In the genomic region with DNA sequence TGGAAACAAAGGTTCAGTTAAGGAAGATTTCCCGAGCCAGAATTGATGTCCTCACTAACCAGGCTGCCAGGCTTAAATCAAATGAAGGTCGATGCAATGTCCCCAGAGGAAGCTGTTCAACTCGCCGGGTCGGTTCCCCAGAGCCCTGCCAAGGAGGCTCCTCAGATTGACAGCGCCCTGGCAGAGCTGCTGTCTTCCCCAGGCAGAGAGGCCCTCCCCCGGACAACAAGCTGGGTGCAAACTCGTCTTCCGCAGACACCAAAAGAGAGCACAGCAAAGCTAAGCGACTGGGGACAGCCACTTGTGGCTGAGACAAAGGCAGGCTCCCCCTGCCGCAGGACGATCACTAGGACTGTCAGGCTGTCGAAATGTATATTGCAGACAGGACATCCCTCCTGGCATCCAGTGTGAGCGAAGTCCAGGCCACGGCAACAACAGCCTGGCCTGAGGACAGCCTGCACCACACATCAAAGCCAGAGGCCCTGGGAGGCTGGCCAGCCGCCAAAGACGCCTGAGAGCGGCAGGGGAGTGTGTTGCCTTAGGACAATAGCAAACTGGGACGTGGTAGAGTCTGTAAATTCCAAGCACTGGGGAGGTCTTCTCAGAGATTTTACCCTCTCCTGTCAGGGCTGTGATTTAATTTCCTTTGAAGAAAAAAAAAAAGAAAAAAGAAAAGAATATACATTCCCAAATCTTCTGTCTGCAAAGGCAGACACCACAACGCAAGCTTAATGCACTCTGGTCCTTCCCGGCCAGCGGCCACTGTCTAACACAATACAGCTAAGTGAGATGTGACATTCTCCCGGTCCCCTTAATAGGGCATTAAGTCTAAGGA, we compare ENCODE assay signal across 8 cellular contexts.
DNase-seq lines count a peak whose midpoint lies in the region; ATAC-seq and TF ChIP-seq lines count a peak whose summit lies in the region.

No MANE protein-coding gene starts in this region.

- peak; percentile 50 for ATAC-seq in CD4-positive, alpha-beta T cell (ENCODE audit: poor library complexity)
- ATAC-seq in GM19324 (IDR thresholded peaks at IDR 0.05; ENCODE audit: low FRiP score, unreplicated experiment) (no peak), GM19452 (IDR thresholded peaks at IDR 0.05; ENCODE audit: unreplicated experiment) (no peak)

- H3F3A ChIP-seq in SU-DHL-6 (ENCODE audit: insufficient read depth) = 0 out of 2 replicates have a peak, but pooled peaks cover 9% of the 10 kb centered on the region

- no peaks in the 10 kb centered on the region for H3K79me2 ChIP-seq in SU-DHL-6 (ENCODE audit: insufficient read depth, low read length)

- H3K9ac ChIP-seq in HUES64 (ENCODE audit: low read depth, low read length) = peak overlapping the region; percentile 3; the same call in 1 of the 2 replicates
- H3K9ac ChIP-seq in SU-DHL-6 (ENCODE audit: low read length) = peak overlapping the region; percentile 36

- DNase-seq in CD4-positive, alpha-beta T cell = peak; percentile 48 to 69 (median 60)
- DNase-seq in breast epithelium (ENCODE audit: low spot score in 2 of 2) = peak; percentile 63 to 79
- DNase-seq in iPS-NIHi11 (ENCODE audit: low spot score) = peak; percentile 67
- DNase-seq in retinal pigment epithelial cell (ENCODE audit: low read depth) = peak; percentile 78

- 18% methylated on average over 23 of the region's 23 CpGs for WGBS in HUES64

- POLR2A ChIA-PET in CD4-positive, alpha-beta T cell (lab: Charles Lee) = interaction anchor here (0.8 to 11.3 kb wide), 17 partner anchors 9 to 100 kb away, joined by 3 to 323 read pairs (median 5); partner anchors contain the start of gene HIVEP2

- peak overlapping the region; percentile 79 for H3K4me2 ChIP-seq in SU-DHL-6 (ENCODE audit: low read depth, low read length, poor library complexity, severe bottlenecking)

- H3K9me3 ChIP-seq in CD4-positive, alpha-beta T cell (ENCODE audit: control insufficient read depth, low read length) = no peaks in the 10 kb centered on the region
- no peaks in the 10 kb centered on the region for H3K9me3 ChIP-seq in HUES64 (ENCODE audit: insufficient read depth, low read depth, low read length)
- H3K9me3 ChIP-seq in SU-DHL-6 (ENCODE audit: insufficient read depth, low read length) = no peaks in the 10 kb centered on the region
- H3K9me3 ChIP-seq in breast epithelium = no peaks in the 10 kb centered on the region

- H3K27ac ChIP-seq in CD4-positive, alpha-beta T cell (ENCODE audit: low read depth, low read length) = peak overlapping the region; percentile 93
- H3K27ac ChIP-seq in HUES64 (ENCODE audit: low read depth, low read length) = peak overlapping the region; percentile 62
- 0 out of 2 replicates have a peak overlapping the region, but pooled peaks have one; percentile 4 for H3K27ac ChIP-seq in SU-DHL-6 (ENCODE audit: low read depth, low read length)
- peak overlapping the region; percentile 77 to 82 for H3K27ac ChIP-seq in breast epithelium

- peak overlapping the region; percentile 29; the same call in 1 of the 2 replicates for H3K4me3 ChIP-seq in HUES64 (ENCODE audit: low read length)
- peak overlapping the region; percentile 32 for H3K4me3 ChIP-seq in SU-DHL-6 (ENCODE audit: insufficient read depth, low read length, poor library complexity, severe bottlenecking)
- H3K4me3 ChIP-seq in breast epithelium = peak overlapping the region; percentile 26 to 49 (median 39)
- H3K4me3 ChIP-seq in retinal pigment epithelial cell (ENCODE audit: low read length) = peak overlapping the region; percentile 9

- no peak for TF ChIP-seq CTCF in CD4-positive, alpha-beta T cell (IDR thresholded peaks at IDR 0.05)
- TF ChIP-seq CTCF in SU-DHL-6 (IDR thresholded peaks at IDR 0.05; ENCODE audit: insufficient read depth, low read length, poor library complexity, severe bottlenecking) (no peak), breast epithelium (IDR thresholded peaks at IDR 0.05) (no peak), retinal pigment epithelial cell (conservative IDR thresholded peaks at IDR 0.05; ENCODE audit: low read depth, low read length) (no peak)

- H3K9me2 ChIP-seq in SU-DHL-6 (replicated peaks; ENCODE audit: insufficient read depth, low read length) = no peaks in the 10 kb centered on the region

- peaks cover 9% of the 10 kb centered on the region for H3K36me3 Mint-ChIP-seq in CD4-positive, alpha-beta T cell (ENCODE audit: low read depth)

- H4K20me1 ChIP-seq in SU-DHL-6 (ENCODE audit: low read depth, low read length) = no peaks in the 10 kb centered on the region

- no peak overlapping the region for H2AFZ ChIP-seq in SU-DHL-6 (ENCODE audit: low read depth, low read length, severe bottlenecking)

- peaks cover 97% of the 10 kb centered on the region for H3K4me1 Mint-ChIP-seq in CD4-positive, alpha-beta T cell (ENCODE audit: low read depth)

- H3K4me3 Mint-ChIP-seq in CD4-positive, alpha-beta T cell = peak overlapping the region; percentile 85

- H3K4me1 ChIP-seq in HUES64 (ENCODE audit: insufficient read depth, low read length) (peaks cover 59% of the 10 kb centered on the region), breast epithelium (peaks cover 0 to 13% of the 10 kb centered on the region in 2 donors)

- H3K27me3 Mint-ChIP-seq in CD4-positive, alpha-beta T cell = no peaks in the 10 kb centered on the region

- TF ChIP-seq POLR2A in breast epithelium (IDR thresholded peaks at IDR 0.05) = no peak

- no peaks in the 10 kb centered on the region for H3K27me3 ChIP-seq in CD4-positive, alpha-beta T cell (ENCODE audit: control insufficient read depth, insufficient read depth, low read length)
- H3K27me3 ChIP-seq in HUES64 (ENCODE audit: insufficient read depth, low read length) (no peaks in the 10 kb centered on the region), SU-DHL-6 (ENCODE audit: low read length) (no peaks in the 10 kb centered on the region), breast epithelium (no peaks in the 10 kb centered on the region)

- CTCF ChIA-PET in CD4-positive, alpha-beta T cell (lab: Charles Lee) = interaction anchor here (0.6 to 1.5 kb wide), 3 partner anchors 8 to 82 kb away, joined by 3 to 4 read pairs (median 3); no protein-coding TSS in a partner anchor

- H3K36me3 ChIP-seq in HUES64 (ENCODE audit: insufficient read depth, low read length) (no peaks in the 10 kb centered on the region), SU-DHL-6 (ENCODE audit: low read length) (no peaks in the 10 kb centered on the region), breast epithelium (no peaks in the 10 kb centered on the region)

- intact Hi-C loops in CD4-positive, alpha-beta T cell (cut with DNase I, micrococcal nuclease) = loop anchor here in 1 of 2 experiments (1.0 to 2.0 kb wide), 3 partner anchors 8 to 99 kb away; partner anchors contain the start of gene HIVEP2
- intact Hi-C loops in breast epithelium (cut with DNase I; ENCODE audit: low total_unique reads) = no loop called here

- H3K27ac Mint-ChIP-seq in CD4-positive, alpha-beta T cell = peak overlapping the region; percentile 94

- H3K9me3 Mint-ChIP-seq in CD4-positive, alpha-beta T cell = no peaks in the 10 kb centered on the region

Comparison
In these comparisons a context has a peak if more than half of its experiments do, and no peak if none do; other contexts are left out.
1. H3K27ac ChIP-seq: peak in every context shown above with its lines; median percentile 93 in CD4-positive, alpha-beta T cell; 80 in breast epithelium; 62 in HUES64; 4 in SU-DHL-6.